ENCODE assay signal across 1 cellular context in the genomic region with DNA sequence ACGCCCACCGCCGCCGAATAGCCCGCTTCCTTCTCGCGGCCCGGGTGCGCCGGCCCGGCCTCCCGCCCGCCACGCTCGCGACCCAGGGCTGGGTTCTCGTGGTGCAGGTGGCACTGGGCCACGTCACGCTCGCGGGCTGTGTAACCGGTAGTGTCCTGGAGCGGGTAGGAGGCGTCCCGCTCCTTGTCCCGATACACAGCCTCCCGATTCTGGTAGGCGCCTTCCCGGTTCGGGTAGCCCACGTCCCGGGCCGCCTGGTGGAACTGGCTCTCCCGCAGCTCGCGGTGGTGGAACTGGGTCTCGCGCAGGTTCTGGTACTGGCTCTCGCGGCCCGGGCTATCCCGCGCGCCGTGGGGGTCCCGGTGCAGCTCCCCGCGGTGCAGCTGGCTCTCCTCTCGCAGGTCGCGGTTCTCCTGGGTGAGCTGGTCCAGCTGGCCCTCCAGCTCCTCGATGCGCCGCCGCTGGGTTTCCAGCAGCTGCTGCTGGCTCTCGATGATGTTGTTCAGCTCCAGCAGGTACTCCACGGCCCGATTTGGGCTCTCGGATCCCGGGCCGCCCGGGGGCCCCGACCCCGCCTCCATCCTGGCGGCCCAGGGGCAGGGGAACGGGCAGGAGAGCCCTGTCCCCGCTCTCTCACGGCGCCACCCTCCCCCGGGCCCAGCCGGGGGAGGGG.
TF ChIP-seq lines count a peak whose summit lies in the region.

No MANE protein-coding gene starts in this region.

TF ChIP-seq in H1, 55 proteins besides CTCF, POLR2A, EP300 and RAD21:
- TF ChIP-seq, protein P1, sequence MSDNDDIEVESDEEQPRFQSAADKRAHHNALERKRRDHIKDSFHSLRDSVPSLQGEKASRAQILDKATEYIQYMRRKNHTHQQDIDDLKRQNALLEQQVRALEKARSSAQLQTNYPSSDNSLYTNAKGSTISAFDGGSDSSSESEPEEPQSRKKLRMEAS (IDR thresholded peaks at IDR 0.05): no peak
- TF ChIP-seq CBX8 (IDR thresholded peaks at IDR 0.05; ENCODE audit: borderline replicate concordance, low read depth, low read length) (no peak), CBX5 (IDR thresholded peaks at IDR 0.05; ENCODE audit: low read depth, low read length) (no peak), KDM5A (IDR thresholded peaks at IDR 0.05; ENCODE audit: low read length) (no peak), EZH2 (IDR thresholded peaks at IDR 0.05; ENCODE audit: low read depth, low read length, severe bottlenecking) (peak; percentile 73), KDM4A (IDR thresholded peaks at IDR 0.05; ENCODE audit: low read depth, low read length, severe bottlenecking) (peak; percentile 20), CHD1 (IDR thresholded peaks at IDR 0.05; ENCODE audit: low read depth, low read length) (no peak), JUND (IDR thresholded peaks at IDR 0.05; ENCODE audit: low read length) (no peak), RBBP5 (IDR thresholded peaks at IDR 0.05; ENCODE audit: borderline replicate concordance, low read depth, low read length) (0 out of 2 replicates have a peak, but pooled peaks have one; percentile 43), RFX5 (IDR thresholded peaks at IDR 0.05; ENCODE audit: borderline replicate concordance, low read depth, low read length) (no peak), FOSL1 (IDR thresholded peaks at IDR 0.05; ENCODE audit: insufficient read depth, low read depth, low read length) (no peak), SUZ12 (IDR thresholded peaks at IDR 0.05; ENCODE audit: low read length) (peak; percentile 22; the same call in 1 of the 2 replicates), SIX5 (IDR thresholded peaks at IDR 0.05; ENCODE audit: low read depth, low read length) (no peak)
